ENCODE assay signal across 11 cellular contexts in genomic region chr20:50312682-50313187, GRCh38.
A peak's percentile ranks its signal among the peaks of the same experiment; 100 is the strongest.
DNase-seq lines count a peak whose midpoint lies in the region; ATAC-seq and TF ChIP-seq lines count a peak whose summit lies in the region.
"Had no signal": no experiment of that assay in that cellular context is flagged by ENCODE, and none has a peak within 500 bp of the region (broad histone marks: within the 10 kb centered on the region; RNA-seq: fewer than 3 reads in every experiment).

No MANE protein-coding gene starts in this region.

- peaks cover 11% of the 10 kb centered on the region for H3K9me3 Mint-ChIP-seq in mesothelial cell of epicardium
- H3K9me3 Mint-ChIP-seq in activated T-cell treated with anti-CD3 and anti-CD28 coated beads, Interleukin-2, amount 50 U/mL, for 24 hours = no peaks in the 10 kb centered on the region
- H3K9me3 Mint-ChIP-seq: activated CD4-positive, alpha-beta memory T cell treated with anti-CD3 and anti-CD28 coated beads, Interleukin-2, amount 10 ng/mL, durations not matched to agents 7 days and 5 days had no signal

- peak; percentile 64 for ATAC-seq in PC-3
- no peak for ATAC-seq in HG02885 (IDR thresholded peaks at IDR 0.05; ENCODE audit: poor library complexity, unreplicated experiment)

- DNase-seq in PC-3 (peak; percentile 99), epithelial cell of prostate (ENCODE audit: low read depth, low spot score) (no peak), mesothelial cell of epicardium (ENCODE audit: low spot score in 2 of 2, unreplicated experiment in 2 of 2) (no peak), vagina (ENCODE audit: extremely low spot score in 2 of 2) (no peak), WERI-Rb-1 (no peak)
- no peak for DNase-seq in activated T-cell treated with anti-CD3 and anti-CD28 coated beads, Interleukin-2, amount 50 U/mL, for 24 hours
- DNase-seq: activated CD4-positive, alpha-beta memory T cell treated with anti-CD3 and anti-CD28 coated beads, Interleukin-2, amount 10 ng/mL, durations not matched to agents 7 days and 5 days; RPMI8226 had no signal

- intact Hi-C loops in PC-3 (cut with micrococcal nuclease) = no loop called here
- intact Hi-C loops in vagina (cut with DNase I) = loop anchor here (2.0 kb wide), 1 partner anchor 66 kb away; no protein-coding TSS in a partner anchor

- no peaks in the 10 kb centered on the region for H3K79me2 ChIP-seq in PC-3 (ENCODE audit: low read length)

- CTCF ChIA-PET in PC-3 (lab: Charles Lee) = no interaction called here

- no peak overlapping the region for H3K4me3 Mint-ChIP-seq in mesothelial cell of epicardium
- H3K4me3 Mint-ChIP-seq in activated T-cell treated with anti-CD3 and anti-CD28 coated beads, Interleukin-2, amount 50 U/mL, for 24 hours = no peak overlapping the region
- H3K4me3 Mint-ChIP-seq: activated CD4-positive, alpha-beta memory T cell treated with anti-CD3 and anti-CD28 coated beads, Interleukin-2, amount 10 ng/mL, durations not matched to agents 7 days and 5 days had no signal

- no peaks in the 10 kb centered on the region for H3F3A ChIP-seq in PC-3 (ENCODE audit: low read length, unreplicated experiment)

- H3K4me3 ChIP-seq in PC-3 (ENCODE audit: low read length) (peak overlapping the region; percentile 13; the same call in 1 of the 2 replicates), vagina (no peak overlapping the region), WERI-Rb-1 (ENCODE audit: low read depth, low read length) (no peak overlapping the region)

- no peaks in the 10 kb centered on the region for H4K20me1 ChIP-seq in PC-3 (ENCODE audit: low read length)

- H3K4me1 Mint-ChIP-seq in mesothelial cell of epicardium = peaks cover 14% of the 10 kb centered on the region
- peaks cover 2% of the 10 kb centered on the region for H3K4me1 Mint-ChIP-seq in activated T-cell treated with anti-CD3 and anti-CD28 coated beads, Interleukin-2, amount 50 U/mL, for 24 hours (ENCODE audit: low read depth)

- peak overlapping the region; percentile 91 for H3K27ac ChIP-seq in PC-3 (ENCODE audit: low read length)
- H3K27ac ChIP-seq in epithelial cell of prostate = peak overlapping the region; percentile 41
- H3K27ac ChIP-seq in vagina = peak overlapping the region; percentile 91
- H3K27ac ChIP-seq in WERI-Rb-1 = no peak overlapping the region
- H3K27ac ChIP-seq: KMS-11 had no signal

- TF ChIP-seq CTCF in PC-3 (conservative IDR thresholded peaks at IDR 0.05; ENCODE audit: low read depth, low read length) (no peak), mesothelial cell of epicardium (IDR thresholded peaks at IDR 0.05; ENCODE audit: unreplicated experiment) (no peak), vagina (IDR thresholded peaks at IDR 0.05) (no peak), WERI-Rb-1 (IDR thresholded peaks at IDR 0.05; ENCODE audit: low read depth, low read length) (no peak)

- H3K27ac Mint-ChIP-seq in mesothelial cell of epicardium = peak overlapping the region; percentile 32
- H3K27ac Mint-ChIP-seq in activated T-cell treated with anti-CD3 and anti-CD28 coated beads, Interleukin-2, amount 50 U/mL, for 24 hours = no peak overlapping the region
- H3K27ac Mint-ChIP-seq: activated CD4-positive, alpha-beta memory T cell treated with anti-CD3 and anti-CD28 coated beads, Interleukin-2, amount 10 ng/mL, durations not matched to agents 7 days and 5 days had no signal

- POLR2A ChIA-PET in PC-3 (lab: Charles Lee; ENCODE audit: unreplicated experiment) = no interaction called here

- H3K9me2 ChIP-seq in PC-3 (replicated peaks; ENCODE audit: low read length) = no peaks in the 10 kb centered on the region

- BruUV-seq in PC-3 (replicated peaks; lab: Mats Ljungman, UMichigan) = no TSS peak

- TF ChIP-seq POLR2A in vagina (IDR thresholded peaks at IDR 0.05) = no peak

- H3K36me3 Mint-ChIP-seq in mesothelial cell of epicardium = no peaks in the 10 kb centered on the region
- no peaks in the 10 kb centered on the region for H3K36me3 Mint-ChIP-seq in activated T-cell treated with anti-CD3 and anti-CD28 coated beads, Interleukin-2, amount 50 U/mL, for 24 hours (ENCODE audit: low read depth)

- no peaks in the 10 kb centered on the region for H3K9me3 ChIP-seq in PC-3 (ENCODE audit: low read length)
- no peaks in the 10 kb centered on the region for H3K9me3 ChIP-seq in vagina
- H3K9me3 ChIP-seq in WERI-Rb-1 (ENCODE audit: severe bottlenecking) = no peaks in the 10 kb centered on the region
- H3K9me3 ChIP-seq: neutrophil had no signal

- no peaks in the 10 kb centered on the region for H3K36me3 ChIP-seq in PC-3 (ENCODE audit: low read depth, low read length)
- H3K36me3 ChIP-seq in vagina = no peaks in the 10 kb centered on the region
- no peaks in the 10 kb centered on the region for H3K36me3 ChIP-seq in WERI-Rb-1
- H3K36me3 ChIP-seq: neutrophil had no signal

- H3K27me3 ChIP-seq in PC-3 (ENCODE audit: low read length) (no peaks in the 10 kb centered on the region), vagina (no peaks in the 10 kb centered on the region), WERI-Rb-1 (ENCODE audit: insufficient read depth, low read depth, severe bottlenecking) (no peaks in the 10 kb centered on the region)

- peak overlapping the region; percentile 53 for H2AFZ ChIP-seq in PC-3 (ENCODE audit: low read length)

- H3K27me3 Mint-ChIP-seq in mesothelial cell of epicardium (ENCODE audit: low read depth) = no peaks in the 10 kb centered on the region
- H3K27me3 Mint-ChIP-seq in activated T-cell treated with anti-CD3 and anti-CD28 coated beads, Interleukin-2, amount 50 U/mL, for 24 hours = peaks cover 22% of the 10 kb centered on the region

- H3K4me1 ChIP-seq in PC-3 (ENCODE audit: insufficient read depth, low read length) = peaks cover 56% of the 10 kb centered on the region
- peaks cover 37% of the 10 kb centered on the region for H3K4me1 ChIP-seq in vagina

- peak overlapping the region; percentile 61 for H3K4me2 ChIP-seq in PC-3 (ENCODE audit: low read length)
- H3K4me2 ChIP-seq: KMS-11 had no signal

- peak overlapping the region; percentile 68 for H3K9ac ChIP-seq in PC-3 (ENCODE audit: low read length)
- H3K9ac ChIP-seq: KMS-11 had no signal
